Comparison of ENCODE assay signal across 3 cellular contexts in the genomic region with DNA sequence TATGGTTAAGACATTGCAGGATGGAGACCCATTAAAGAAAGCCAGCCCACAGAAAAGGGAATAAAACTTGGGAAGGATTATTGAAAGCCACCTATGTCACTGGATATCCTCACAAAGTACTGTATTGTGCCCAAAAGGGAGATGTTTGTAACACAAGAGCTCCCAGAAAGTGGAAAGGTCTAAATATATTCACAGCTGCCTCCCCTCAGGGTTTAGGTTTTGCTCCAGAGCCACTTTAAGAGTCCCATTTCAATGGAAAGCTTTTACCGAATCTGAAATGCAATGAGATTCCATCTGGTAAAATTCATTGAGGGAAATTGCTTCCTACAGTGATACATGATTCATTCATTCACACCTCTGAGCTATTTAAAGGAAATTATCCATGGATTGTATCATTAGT.
"Had no signal": no experiment of that assay in that cellular context is flagged by ENCODE, and none has a peak within 500 bp of the region (broad histone marks: within the 10 kb centered on the region; RNA-seq: fewer than 3 reads in every experiment).

No MANE protein-coding gene starts in this region.

- DNase-seq: H9, HCEC 1CT, IMR-90 had no signal
